15 cellular contexts compared by ENCODE assay signal in the genomic region with DNA sequence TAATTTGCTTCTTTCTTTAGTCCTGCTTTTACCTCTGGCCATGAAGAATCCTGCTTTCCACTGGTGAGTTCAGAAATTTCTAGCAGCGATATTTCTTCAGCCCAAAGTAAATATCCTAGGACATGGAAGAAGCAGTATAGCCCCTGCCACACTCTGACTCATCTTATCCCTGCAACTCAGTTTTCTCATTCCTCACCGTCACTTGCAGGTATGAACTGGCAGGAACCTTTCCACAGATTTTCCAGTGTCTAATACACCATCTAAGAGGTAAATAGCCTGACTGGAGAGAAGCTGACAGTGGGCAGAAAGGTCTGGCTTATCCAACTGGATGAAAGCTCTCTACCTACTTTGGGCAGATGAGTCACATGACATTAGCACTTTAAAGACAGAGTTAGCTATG.
DNase-seq lines count a peak whose midpoint lies in the region; ATAC-seq, FAIRE-seq and TF ChIP-seq lines count a peak whose summit lies in the region.
"Had no signal": no experiment of that assay in that cellular context is flagged by ENCODE, and none has a peak within 500 bp of the region (broad histone marks: within the 10 kb centered on the region; RNA-seq: fewer than 3 reads in every experiment).

No MANE protein-coding gene starts in this region.

- H3K4me1 ChIP-seq in A549, result no peaks in the 10 kb centered on the region
- H3K4me1 ChIP-seq in mesendoderm (ENCODE audit: control insufficient read depth, low read depth, low read length), result peaks cover 3% of the 10 kb centered on the region
- no peaks in the 10 kb centered on the region for H3K4me1 ChIP-seq in suprapubic skin
- H3K4me1 ChIP-seq: BLaER1 treated with 17β-estradiol and CSF1 and Interleukin-3, amounts not matched to agents 10 nM and 100 nM had no signal

- POLR2A ChIA-PET in A549 (lab: Yijun Ruan, JAX), result no interaction called here
- POLR2A ChIA-PET in RWPE1 (lab: Yijun Ruan, JAX; ENCODE audit: low non-redundant PET), result no interaction called here

- H3K4ac ChIP-seq in mesendoderm (ENCODE audit: low read depth, low read length), result no peak overlapping the region

- H3K36me3 ChIP-seq in mesendoderm (ENCODE audit: control insufficient read depth, insufficient read depth, low read length), result no peaks in the 10 kb centered on the region
- no peaks in the 10 kb centered on the region for H3K36me3 ChIP-seq in suprapubic skin
- H3K36me3 ChIP-seq: BLaER1 treated with 17β-estradiol and CSF1 and Interleukin-3, amounts not matched to agents 10 nM and 100 nM had no signal

- no peak for TF ChIP-seq RAD21 in A549 (conservative IDR thresholded peaks at IDR 0.05 in 1 of 2, IDR thresholded peaks at IDR 0.05 in 1 of 2)

- peak overlapping the region; percentile 4 for H2BK5ac ChIP-seq in mesendoderm (ENCODE audit: low read length)

- no peaks in the 10 kb centered on the region for H3K79me1 ChIP-seq in mesendoderm (ENCODE audit: low read length)

- H3K9ac ChIP-seq in mesendoderm (ENCODE audit: low read length), result no peak overlapping the region
- H3K9ac ChIP-seq: BLaER1 treated with 17β-estradiol and CSF1 and Interleukin-3, amounts not matched to agents 10 nM and 100 nM had no signal

- ATAC-seq in A549 (no peak), GM21515 (IDR thresholded peaks at IDR 0.05; ENCODE audit: unreplicated experiment) (no peak)

- no peak overlapping the region for H4K5ac ChIP-seq in mesendoderm (ENCODE audit: low read length)

- no peak for FAIRE-seq in A549 (lab: Jason Lieb, UNC)

- no peaks in the 10 kb centered on the region for H3K27me3 ChIP-seq in mesendoderm (ENCODE audit: insufficient read depth, low read length, poor library complexity)
- H3K27me3 ChIP-seq in suprapubic skin, result no peaks in the 10 kb centered on the region
- H3K27me3 ChIP-seq: BLaER1 treated with 17β-estradiol and CSF1 and Interleukin-3, amounts not matched to agents 10 nM and 100 nM had no signal

- H2BK15ac ChIP-seq in mesendoderm (replicated peaks; ENCODE audit: low read depth), result no peak overlapping the region

- no peak overlapping the region for H3K4me3 ChIP-seq in A549
- no peak overlapping the region for H3K4me3 ChIP-seq in mesendoderm (ENCODE audit: low read length)
- no peak overlapping the region for H3K4me3 ChIP-seq in suprapubic skin
- H3K4me3 ChIP-seq: BLaER1 treated with 17β-estradiol and CSF1 and Interleukin-3, amounts not matched to agents 10 nM and 100 nM had no signal

- CTCF ChIA-PET in A549 (lab: Yijun Ruan, JAX) (no interaction called here), RWPE1 (lab: Yijun Ruan, JAX) (interaction anchor here (0.7 kb wide), 1 partner anchor 81 kb away, joined by 3 read pairs; no protein-coding TSS in a partner anchor)

- TF ChIP-seq CTCF in A549 (IDR thresholded peaks at IDR 0.05), result no peak
- TF ChIP-seq CTCF in RWPE1 (conservative IDR thresholded peaks at IDR 0.05; ENCODE audit: low read depth), result no peak
- no peak for TF ChIP-seq CTCF in suprapubic skin (IDR thresholded peaks at IDR 0.05)

- no peak overlapping the region for H3K23ac ChIP-seq in mesendoderm (ENCODE audit: low read length)

- H3K18ac ChIP-seq in mesendoderm (ENCODE audit: low read length), result no peak overlapping the region

- no peak overlapping the region for H3K4me2 ChIP-seq in A549
- H3K4me2 ChIP-seq in mesendoderm (ENCODE audit: low read length), result no peak overlapping the region
- H3K4me2 ChIP-seq: BLaER1 treated with 17β-estradiol and CSF1 and Interleukin-3, amounts not matched to agents 10 nM and 100 nM had no signal

- no peaks in the 10 kb centered on the region for H3K9me3 ChIP-seq in A549
- H3K9me3 ChIP-seq in suprapubic skin, result no peaks in the 10 kb centered on the region

- H2BK120ac ChIP-seq in mesendoderm (ENCODE audit: low read depth, low read length), result peak overlapping the region; percentile 78

- H3K79me2 ChIP-seq in mesendoderm (ENCODE audit: control insufficient read depth, insufficient read depth, low read length), result no peaks in the 10 kb centered on the region

- no peak overlapping the region for H2AK5ac ChIP-seq in mesendoderm (ENCODE audit: low read length)

- whole genome bisulfite sequencing in A549 (ENCODE audit: missing lambda C conversion rate), result 64% methylated on average over 2 of the region's 2 CpGs
- WGBS in mesendoderm (ENCODE audit: extremely low coverage, insufficient coverage, low lambda C conversion rate), result no CpG with 5 or more reads among the region's 2 CpGs
- WGBS in suprapubic skin, result 94% methylated on average over 2 of the region's 2 CpGs

- no peak overlapping the region for H4K8ac ChIP-seq in mesendoderm (ENCODE audit: low read depth, low read length)

- no peak overlapping the region for H3K56ac ChIP-seq in mesendoderm (ENCODE audit: low read length)

- DNase-seq in A549 (ENCODE audit: low read depth in 1 of 2, low spot score in 1 of 2) (no peak), RWPE1 (ENCODE audit: low spot score) (peak; percentile 18), epithelial cell of prostate (ENCODE audit: low read depth, low spot score) (peak; percentile 16), mesendoderm (no peak), suprapubic skin (ENCODE audit: low spot score in 2 of 2) (no peak)
- no peak for DNase-seq in stimulated activated CD4-positive, alpha-beta T cell treated with anti-CD3 and anti-CD28 coated beads, Interleukin-15, amount 100 ng/mL, for 24 hours
- DNase-seq: 8988T; ACHN; Calu3; CD4-positive, CD25-positive, alpha-beta regulatory T cell; DMS 273 treated with DMSO at 0.1 percent for 48 hours; HCEC 1CT; HFFc6 had no signal

- H3K27ac ChIP-seq in A549 (no peak overlapping the region), RWPE1 (no peak overlapping the region), epithelial cell of prostate (peak overlapping the region; percentile 56), mesendoderm (ENCODE audit: low read depth, low read length) (no peak overlapping the region), suprapubic skin (no peak overlapping the region)
- H3K27ac ChIP-seq: BLaER1 treated with 17β-estradiol and CSF1 and Interleukin-3, amounts not matched to agents 10 nM and 100 nM had no signal

- no peak for TF ChIP-seq EP300 in A549 (IDR thresholded peaks at IDR 0.05)
- no peak for TF ChIP-seq EP300 in suprapubic skin (IDR thresholded peaks at IDR 0.05)

- no peak for TF ChIP-seq POLR2A in A549 (IDR thresholded peaks at IDR 0.05; ENCODE audit: low read length)
- TF ChIP-seq POLR2A in suprapubic skin (IDR thresholded peaks at IDR 0.05), result no peak

TF ChIP-seq in A549, 52 proteins besides CTCF, POLR2A, EP300 and RAD21:
- no peak for TF ChIP-seq FOSL2 (IDR thresholded peaks at IDR 0.05)
- 0 out of 2 replicates have a peak, but pooled peaks have one; percentile 3 for TF ChIP-seq FOSL2 (CRISPR knock-in tag; IDR thresholded peaks at IDR 0.05)
- TF ChIP-seq, protein P1, sequence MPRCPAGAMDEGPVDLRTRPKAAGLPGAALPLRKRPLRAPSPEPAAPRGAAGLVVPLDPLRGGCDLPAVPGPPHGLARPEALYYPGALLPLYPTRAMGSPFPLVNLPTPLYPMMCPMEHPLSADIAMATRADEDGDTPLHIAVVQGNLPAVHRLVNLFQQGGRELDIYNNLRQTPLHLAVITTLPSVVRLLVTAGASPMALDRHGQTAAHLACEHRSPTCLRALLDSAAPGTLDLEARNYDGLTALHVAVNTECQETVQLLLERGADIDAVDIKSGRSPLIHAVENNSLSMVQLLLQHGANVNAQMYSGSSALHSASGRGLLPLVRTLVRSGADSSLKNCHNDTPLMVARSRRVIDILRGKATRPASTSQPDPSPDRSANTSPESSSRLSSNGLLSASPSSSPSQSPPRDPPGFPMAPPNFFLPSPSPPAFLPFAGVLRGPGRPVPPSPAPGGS (IDR thresholded peaks at IDR 0.05), result no peak
- TF ChIP-seq MAFK (IDR thresholded peaks at IDR 0.05; ENCODE audit: partially characterized antibody), result no peak
- no peak for TF ChIP-seq GATA3 (IDR thresholded peaks at IDR 0.05; ENCODE audit: borderline replicate concordance)
- TF ChIP-seq ZSCAN20 (CRISPR knock-in tag; IDR thresholded peaks at IDR 0.05), result no peak
- TF ChIP-seq, protein P2, sequence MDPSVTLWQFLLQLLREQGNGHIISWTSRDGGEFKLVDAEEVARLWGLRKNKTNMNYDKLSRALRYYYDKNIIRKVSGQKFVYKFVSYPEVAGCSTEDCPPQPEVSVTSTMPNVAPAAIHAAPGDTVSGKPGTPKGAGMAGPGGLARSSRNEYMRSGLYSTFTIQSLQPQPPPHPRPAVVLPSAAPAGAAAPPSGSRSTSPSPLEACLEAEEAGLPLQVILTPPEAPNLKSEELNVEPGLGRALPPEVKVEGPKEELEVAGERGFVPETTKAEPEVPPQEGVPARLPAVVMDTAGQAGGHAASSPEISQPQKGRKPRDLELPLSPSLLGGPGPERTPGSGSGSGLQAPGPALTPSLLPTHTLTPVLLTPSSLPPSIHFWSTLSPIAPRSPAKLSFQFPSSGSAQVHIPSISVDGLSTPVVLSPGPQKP (IDR thresholded peaks at IDR 0.05; ENCODE audit: low read depth, low read length), result no peak
- no peak for TF ChIP-seq HOXB5 (CRISPR knock-in tag; IDR thresholded peaks at IDR 0.05)
- no peak for TF ChIP-seq MAZ (IDR thresholded peaks at IDR 0.05; ENCODE audit: borderline replicate concordance, low read depth, low read length)

Comparison
In these comparisons a context has a peak if more than half of its experiments do, and no peak if none do; other contexts are left out.
1. DNase-seq: peak in RWPE1 (single experiment) and epithelial cell of prostate (single experiment); none in A549 (0 of 2), mesendoderm (single experiment), stimulated activated CD4-positive, alpha-beta T cell treated with anti-CD3 and anti-CD28 coated beads, Interleukin-15, amount 100 ng/mL, for 24 hours (single experiment) and suprapubic skin (0 of 2).